ENCODE assay signal across 14 cellular contexts in genomic region chr11:103903621-103904323, GRCh38.
DNase-seq lines count a peak whose midpoint lies in the region; ATAC-seq and TF ChIP-seq lines count a peak whose summit lies in the region.
"Had no signal": no experiment of that assay in that cellular context is flagged by ENCODE, and none has a peak within 500 bp of the region (broad histone marks: within the 10 kb centered on the region; RNA-seq: fewer than 3 reads in every experiment).

No MANE protein-coding gene starts in this region.

- no peaks in the 10 kb centered on the region for H3K9me3 ChIP-seq in tibial nerve

- no peak overlapping the region for H3K4me3 ChIP-seq in tibial nerve
- H3K4me3 ChIP-seq: lung, smooth muscle cell had no signal

- H3K4me1 ChIP-seq in tibial nerve: peaks cover 0 to 7% (median 0%) of the 10 kb centered on the region in 4 donors

- TF ChIP-seq CTCF in tibial nerve (IDR thresholded peaks at IDR 0.05): no peak

- DNase-seq in tibial nerve (ENCODE audit: low spot score in 2 of 2): no peak
- DNase-seq in occipital lobe (lab: John Stamatoyannopoulos, UW): no peak
- DNase-seq in erythroblast (lab: John Stamatoyannopoulos, UW): no peak
- no peak for DNase-seq in retina
- DNase-seq: brain microvascular endothelial cell, NCI-H187, SW 1271 had no signal

- no peak for TF ChIP-seq EP300 in tibial nerve (IDR thresholded peaks at IDR 0.05)

- 71 to 72% methylated on average over 2 of the region's 2 CpGs for WGBS in tibial nerve, 2 donors

- ATAC-seq in GM18519 (IDR thresholded peaks at IDR 0.05; ENCODE audit: low FRiP score, unreplicated experiment) (peak; percentile 74), GM21390 (IDR thresholded peaks at IDR 0.05; ENCODE audit: unreplicated experiment) (peak; percentile 79), HG03095 (IDR thresholded peaks at IDR 0.05; ENCODE audit: unreplicated experiment) (peak; percentile 88)

- H3K36me3 ChIP-seq in tibial nerve: no peaks in the 10 kb centered on the region
- H3K36me3 ChIP-seq: brain microvascular endothelial cell had no signal

- TF ChIP-seq POLR2A in Raji (IDR thresholded peaks at IDR 0.05; ENCODE audit: insufficient read depth, low read depth, low read length) (peak; percentile 47; the same call in 1 of the 2 replicates), tibial nerve (IDR thresholded peaks at IDR 0.05) (no peak), erythroblast (IDR thresholded peaks at IDR 0.05; ENCODE audit: low read length) (no peak)

- H3K27ac ChIP-seq in tibial nerve: no peak overlapping the region
- H3K27ac ChIP-seq: brain microvascular endothelial cell, HL-60 had no signal

- H3K27me3 ChIP-seq in tibial nerve: no peaks in the 10 kb centered on the region
- H3K27me3 ChIP-seq: brain microvascular endothelial cell had no signal
